8 cellular contexts compared by ENCODE assay signal in genomic region chr5:172642046-172642409, GRCh38. TPM values are rescaled to one million over a fixed set of nuclear protein-coding genes. Genes with fewer than 3 reads are reported as not detected.
DNase-seq lines count a peak whose midpoint lies in the region; ATAC-seq and TF ChIP-seq lines count a peak whose summit lies in the region.

No MANE protein-coding gene starts in this region.

- no peaks in the 10 kb centered on the region for H3K27me3 ChIP-seq in adrenal gland
- peaks cover 0 to 49% of the 10 kb centered on the region in 2 donors for H3K27me3 ChIP-seq in left lung

- no peak overlapping the region for H3K27ac Mint-ChIP-seq in T-helper 2 cell treated with Interferon-gamma antibody and Interleukin-4, amounts not matched to agents 5 μg/mL and 100 μg/mL, for 36 hours

- 3 to 10% (median 6%) methylated on average over 14 of the region's 14 CpGs for WGBS in adrenal gland, 4 donors

- intact Hi-C loops in adrenal gland (cut with DNase I): no loop called here
- intact Hi-C loops in left lung (cut with DNase I): no loop called here

- H3K4me1 ChIP-seq in adrenal gland (replicated peaks in 1 of 2) (peaks cover 18 to 38% of the 10 kb centered on the region in 2 donors), left lung (peaks cover 13 to 53% of the 10 kb centered on the region in 2 donors)

- H3K36me3 ChIP-seq in adrenal gland (replicated peaks in 1 of 2) (no peaks in the 10 kb centered on the region), left lung (no peaks in the 10 kb centered on the region)

- H3K4me3 Mint-ChIP-seq in T-helper 2 cell treated with Interferon-gamma antibody and Interleukin-4, amounts not matched to agents 5 μg/mL and 100 μg/mL, for 36 hours: peak overlapping the region; percentile 52

- H3K9me3 ChIP-seq in adrenal gland (replicated peaks in 1 of 3): no peaks in the 10 kb centered on the region
- H3K9me3 ChIP-seq in left lung: no peaks in the 10 kb centered on the region

- H3K4me1 Mint-ChIP-seq in T-helper 2 cell treated with Interferon-gamma antibody and Interleukin-4, amounts not matched to agents 5 μg/mL and 100 μg/mL, for 36 hours (ENCODE audit: low read depth): peaks cover 10% of the 10 kb centered on the region

- H3K27ac ChIP-seq in adrenal gland (peak overlapping the region in 4 of 5 donors; percentile 73 to 89 (median 82)), left lung (peak overlapping the region; percentile 69 to 76), temporal lobe (ENCODE audit: low read depth, low read length) (peak overlapping the region; percentile 84)

- H3K27me3 Mint-ChIP-seq in T-helper 2 cell treated with Interferon-gamma antibody and Interleukin-4, amounts not matched to agents 5 μg/mL and 100 μg/mL, for 36 hours (ENCODE audit: low read depth): peaks cover 58% of the 10 kb centered on the region

- no peak for ATAC-seq in left lung
- no peak for ATAC-seq in HG03457 (IDR thresholded peaks at IDR 0.05; ENCODE audit: unreplicated experiment)

- no peak for TF ChIP-seq POLR2A in adrenal gland (IDR thresholded peaks at IDR 0.05)

- H3K4me3 ChIP-seq in adrenal gland: peak overlapping the region in 3 of 4 donors; percentile 13 to 91 (median 32)
- H3K4me3 ChIP-seq in left lung: peak overlapping the region; percentile 65 to 80

- no peaks in the 10 kb centered on the region for H3K9me3 Mint-ChIP-seq in T-helper 2 cell treated with Interferon-gamma antibody and Interleukin-4, amounts not matched to agents 5 μg/mL and 100 μg/mL, for 36 hours

- TF ChIP-seq CTCF in adrenal gland (IDR thresholded peaks at IDR 0.05) (no peak), left lung (IDR thresholded peaks at IDR 0.05) (no peak)

- no peak for DNase-seq in T-helper 2 cell treated with Interferon-gamma antibody and Interleukin-4, amounts not matched to agents 5 μg/mL and 100 μg/mL, for 36 hours (ENCODE audit: low spot score)
- DNase-seq in T-helper 2 cell (no peak), adrenal gland (no peak), left lung (no peak), SKM-1 (lab: John Stamatoyannopoulos, UW; ENCODE audit: unreplicated experiment) (no peak), NCI-H510A treated with DMSO at 0.1 percent for 48 hours (lab: John Stamatoyannopoulos, UW) (no peak)

- no peaks in the 10 kb centered on the region for H3K36me3 Mint-ChIP-seq in T-helper 2 cell treated with Interferon-gamma antibody and Interleukin-4, amounts not matched to agents 5 μg/mL and 100 μg/mL, for 36 hours (ENCODE audit: low read depth)

RNA-seq across cellular contexts. Expression of gene NEURL1B, which starts 1.0 kb away (rescaled TPM):
- total RNA-seq in adrenal gland (10 to 100 TPM; 26.2 to 99.9 (median 60.5) TPM), left lung (10 to 100 TPM; 11.8 to 22.0 TPM), temporal lobe (18.2 TPM)
- polyA plus RNA-seq in adrenal gland: 10 to 100 TPM in 2 of 3 donors, 1 to 10 TPM in 1; 9.8 to 17.9 (median 13.9) TPM
